8 cellular contexts compared by ENCODE assay signal in the genomic region with DNA sequence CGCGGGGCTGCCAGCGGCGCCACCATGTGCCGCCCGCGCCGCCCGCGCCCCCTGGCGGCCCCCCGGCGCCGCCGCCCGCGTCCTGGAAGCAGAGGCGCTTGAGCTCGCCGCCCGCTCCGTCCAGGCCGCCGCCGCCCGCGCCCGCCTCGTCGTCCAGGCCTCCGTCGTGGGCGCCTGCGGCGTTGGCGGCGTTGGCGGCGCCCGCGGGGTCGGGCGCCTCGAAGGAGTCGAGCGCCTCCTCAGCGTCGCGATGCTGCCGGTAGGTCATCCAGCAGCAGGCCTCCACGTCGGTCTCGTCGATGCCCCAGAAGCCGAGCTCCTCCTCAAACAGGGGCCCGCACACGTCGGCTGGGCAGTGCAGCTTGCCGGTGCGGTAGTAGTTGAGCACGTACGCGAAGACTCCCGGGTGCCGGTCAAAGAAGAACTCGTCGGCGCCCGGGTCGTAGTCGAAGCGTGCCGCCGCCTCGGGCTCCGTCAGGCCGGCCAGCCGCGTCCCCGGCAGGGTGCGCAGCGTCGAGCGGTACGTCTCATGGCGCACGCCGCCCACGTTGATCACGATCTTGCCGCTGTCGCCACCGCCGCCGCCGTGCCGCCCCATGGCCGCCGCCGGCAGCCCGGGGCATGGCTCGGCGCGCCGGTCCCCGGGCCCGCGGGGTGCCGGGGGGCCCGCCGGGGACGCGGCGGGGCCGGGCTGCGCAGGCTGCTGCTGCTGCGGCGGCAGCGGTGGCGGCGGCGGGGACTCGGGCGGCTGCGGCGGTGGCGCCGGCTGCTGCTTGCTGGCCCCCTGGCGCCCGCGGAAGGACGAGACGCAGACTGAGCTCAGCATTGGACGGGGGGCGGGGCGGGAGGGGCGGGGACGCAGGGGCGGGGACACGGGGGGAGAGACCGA. TPM values are rescaled to one million over a fixed set of nuclear protein-coding genes. Genes with fewer than 3 reads are reported as not detected.
A peak's percentile ranks its signal among the peaks of the same experiment; 100 is the strongest.
DNase-seq lines count a peak whose midpoint lies in the region; ATAC-seq and TF ChIP-seq lines count a peak whose summit lies in the region.

No MANE protein-coding gene starts in this region.

- POLR2A ChIA-PET in activated naive CD8-positive, alpha-beta T cell treated with anti-CD3 and anti-CD28 coated beads, Interleukin-2, amount 10 ng/mL, durations not matched to agents 7 days and 5 days (lab: Charles Lee): interaction anchor here (0.6 to 1.0 kb wide), 3 partner anchors 8 to 183 kb away, joined by 3 to 5 read pairs (median 3); a partner anchor contains a TSS

- H3K27ac Mint-ChIP-seq in Calu3 (ENCODE audit: unreplicated experiment): peak overlapping the region; percentile 37
- H3K27ac Mint-ChIP-seq in activated naive CD8-positive, alpha-beta T cell treated with anti-CD3 and anti-CD28 coated beads, Interleukin-2, amount 10 ng/mL, durations not matched to agents 7 days and 5 days: no peak overlapping the region

- peaks cover 34% of the 10 kb centered on the region for H3K27me3 ChIP-seq in mononuclear cell (ENCODE audit: insufficient read depth, low read length)

- H3K27me3 Mint-ChIP-seq in Calu3 (ENCODE audit: unreplicated experiment): peaks cover 70% of the 10 kb centered on the region
- peaks cover 52% of the 10 kb centered on the region for H3K27me3 Mint-ChIP-seq in activated naive CD8-positive, alpha-beta T cell treated with anti-CD3 and anti-CD28 coated beads, Interleukin-2, amount 10 ng/mL, durations not matched to agents 7 days and 5 days

- peak; percentile 50 for DNase-seq in Calu3
- DNase-seq in activated naive CD8-positive, alpha-beta T cell treated with anti-CD3 and anti-CD28 coated beads, Interleukin-2, amount 10 ng/mL, durations not matched to agents 7 days and 5 days: peak; percentile 48
- DNase-seq in NCI-H187 treated with DMSO at 0.1 percent for 48 hours (lab: John Stamatoyannopoulos, UW): no peak
- no peak for DNase-seq in NK-92 (lab: John Stamatoyannopoulos, UW; ENCODE audit: unreplicated experiment)

- peaks cover 56% of the 10 kb centered on the region for H3K4me1 Mint-ChIP-seq in Calu3 (ENCODE audit: low read depth, unreplicated experiment)
- peaks cover 46% of the 10 kb centered on the region for H3K4me1 Mint-ChIP-seq in activated naive CD8-positive, alpha-beta T cell treated with anti-CD3 and anti-CD28 coated beads, Interleukin-2, amount 10 ng/mL, durations not matched to agents 7 days and 5 days

- peaks cover 5% of the 10 kb centered on the region for H3K9me3 Mint-ChIP-seq in Calu3 (ENCODE audit: low read depth, unreplicated experiment)
- no peaks in the 10 kb centered on the region for H3K9me3 Mint-ChIP-seq in activated naive CD8-positive, alpha-beta T cell treated with anti-CD3 and anti-CD28 coated beads, Interleukin-2, amount 10 ng/mL, durations not matched to agents 7 days and 5 days

- no TSS peak for BruUV-seq in Calu3 (replicated peaks; lab: Mats Ljungman, UMichigan)

- TF ChIP-seq CTCF in Calu3 (IDR thresholded peaks at IDR 0.05; ENCODE audit: unreplicated experiment): no peak

- intact Hi-C loops in Calu3 (cut with micrococcal nuclease; ENCODE audit: unreplicated experiment): no loop called here

- H3K4me1 ChIP-seq in mononuclear cell (ENCODE audit: insufficient read depth, low read length): peaks cover 67% of the 10 kb centered on the region

- CTCF ChIA-PET in Calu3 (lab: Charles Lee): interaction anchor here (0.5 to 1.2 kb wide), 19 partner anchors 9 to 1201 kb away, joined by 3 to 9 read pairs (median 4); no protein-coding TSS in a partner anchor

- peak overlapping the region; percentile 60 for H3K4me3 Mint-ChIP-seq in Calu3 (ENCODE audit: low read depth, unreplicated experiment)
- peak overlapping the region; percentile 81 for H3K4me3 Mint-ChIP-seq in activated naive CD8-positive, alpha-beta T cell treated with anti-CD3 and anti-CD28 coated beads, Interleukin-2, amount 10 ng/mL, durations not matched to agents 7 days and 5 days

- peaks cover 56% of the 10 kb centered on the region for H3K36me3 Mint-ChIP-seq in Calu3 (ENCODE audit: insufficient read depth, unreplicated experiment)
- H3K36me3 Mint-ChIP-seq in activated naive CD8-positive, alpha-beta T cell treated with anti-CD3 and anti-CD28 coated beads, Interleukin-2, amount 10 ng/mL, durations not matched to agents 7 days and 5 days: peaks cover 6% of the 10 kb centered on the region

- no peaks in the 10 kb centered on the region for H3K9me3 ChIP-seq in mononuclear cell (ENCODE audit: low read depth, low read length)

- peak overlapping the region; percentile 15 for H3K4me3 ChIP-seq in mononuclear cell (ENCODE audit: low read length)

- ATAC-seq in GM19043 (IDR thresholded peaks at IDR 0.05; ENCODE audit: low read depth, unreplicated experiment) (peak; percentile 2), HG03565 (IDR thresholded peaks at IDR 0.05; ENCODE audit: unreplicated experiment) (peak; percentile 3), HG02763 (IDR thresholded peaks at IDR 0.05; ENCODE audit: unreplicated experiment) (no peak)
- ATAC-seq in activated naive CD8-positive, alpha-beta T cell treated with anti-CD3 and anti-CD28 coated beads, Interleukin-2, amount 10 ng/mL, durations not matched to agents 7 days and 5 days (ENCODE audit: low read depth): no peak

RNA-seq across cellular contexts. Expression of a gene that starts 0.7 kb away (rescaled TPM):
- 5.3 and 6.8 TPM in 2 replicates for total RNA-seq in Calu3 (2022)
- 1 to 10 TPM; 1.1 to 1.4 TPM for total RNA-seq in activated naive CD8-positive, alpha-beta T cell treated with anti-CD3 and anti-CD28 coated beads, Interleukin-2, amount 10 ng/mL, durations not matched to agents 7 days and 5 days
- 2.1 TPM for total RNA-seq in mononuclear cell

RNA-seq across cellular contexts. Expression of a gene that starts 36.9 kb away (rescaled TPM):
- total RNA-seq in Calu3 (2022) (1.9 and 3.6 TPM in 2 replicates), mononuclear cell (not detected)
- total RNA-seq in activated naive CD8-positive, alpha-beta T cell treated with anti-CD3 and anti-CD28 coated beads, Interleukin-2, amount 10 ng/mL, durations not matched to agents 7 days and 5 days: 1 to 10 TPM; 4.8 to 5.4 TPM

RNA-seq across cellular contexts. Expression of a gene that starts 47.8 kb away (rescaled TPM):
- total RNA-seq in Calu3 (2022) (72.7 and 77.5 TPM in 2 replicates), mononuclear cell (125 TPM)
- 10 to 100 TPM; 81.6 to 82.8 TPM for total RNA-seq in activated naive CD8-positive, alpha-beta T cell treated with anti-CD3 and anti-CD28 coated beads, Interleukin-2, amount 10 ng/mL, durations not matched to agents 7 days and 5 days

RNA-seq across cellular contexts. Expression of a gene that starts 55.6 kb away (rescaled TPM):
- 67.1 and 81.9 TPM in 2 replicates for total RNA-seq in Calu3 (2022)
- 100 to 1,000 TPM; 131 to 143 TPM for total RNA-seq in activated naive CD8-positive, alpha-beta T cell treated with anti-CD3 and anti-CD28 coated beads, Interleukin-2, amount 10 ng/mL, durations not matched to agents 7 days and 5 days
- total RNA-seq in mononuclear cell: 7.7 TPM

Comparison
In these comparisons a context has a peak if more than half of its experiments do, and no peak if none do; other contexts are left out.
1. DNase-seq: peak in Calu3 (single experiment) and activated naive CD8-positive, alpha-beta T cell treated with anti-CD3 and anti-CD28 coated beads, Interleukin-2, amount 10 ng/mL, durations not matched to agents 7 days and 5 days (single experiment); none in NCI-H187 treated with DMSO at 0.1 percent for 48 hours (single experiment) and NK-92 (single experiment).
2. ATAC-seq: peak in GM19043 (single experiment) and HG03565 (single experiment); none in activated naive CD8-positive, alpha-beta T cell treated with anti-CD3 and anti-CD28 coated beads, Interleukin-2, amount 10 ng/mL, durations not matched to agents 7 days and 5 days (single experiment) and HG02763 (single experiment).